ENCODE assay signal across 7 cellular contexts in the genomic region with DNA sequence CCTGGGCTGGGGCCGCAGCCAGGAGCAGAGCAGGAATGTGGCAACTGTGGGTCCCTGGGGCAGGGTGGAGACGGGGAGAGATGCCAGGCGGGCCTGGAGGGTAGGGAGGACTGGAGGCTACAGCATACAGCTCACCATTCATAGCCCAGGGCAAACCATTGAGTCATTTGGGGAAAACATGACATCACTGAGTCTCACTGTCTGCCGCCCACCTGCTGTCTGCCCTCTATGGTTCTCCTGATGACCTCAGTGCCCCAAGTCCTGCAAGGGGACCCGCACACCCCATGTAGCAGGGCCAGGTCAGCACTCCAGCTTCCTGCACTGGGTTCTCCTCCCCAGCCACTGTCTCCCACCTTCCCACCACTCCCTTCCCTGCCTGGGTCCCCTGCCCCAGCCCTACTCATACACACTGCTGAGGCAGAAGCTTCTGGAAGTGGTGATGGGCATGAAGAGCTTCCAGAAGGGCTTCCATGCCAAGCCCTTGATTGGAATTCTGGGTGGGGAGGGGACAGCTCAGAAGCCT. TPM values are rescaled to one million over a fixed set of nuclear protein-coding genes. Genes with fewer than 3 reads are reported as not detected.
DNase-seq lines count a peak whose midpoint lies in the region; ATAC-seq lines count a peak whose summit lies in the region.

No MANE protein-coding gene starts in this region.

- peaks cover 60% of the 10 kb centered on the region for H3F3A ChIP-seq in GM23248 (ENCODE audit: insufficient read depth)

- in situ Hi-C loops in GM23248 (cut with MboI) = no loop called here

- H3K27me3 ChIP-seq in GM23248 (replicated peaks; ENCODE audit: insufficient read depth) = no peaks in the 10 kb centered on the region
- no peaks in the 10 kb centered on the region for H3K27me3 ChIP-seq in effector memory CD4-positive, alpha-beta T cell (replicated peaks; ENCODE audit: control insufficient read depth, insufficient read depth, low read length, poor library complexity, severe bottlenecking)

- peak overlapping the region; percentile 90 for H3K27ac ChIP-seq in GM23248
- no peak overlapping the region for H3K27ac ChIP-seq in effector memory CD4-positive, alpha-beta T cell (ENCODE audit: insufficient read depth, low read length, poor library complexity, severe bottlenecking)

- H3K4me3 ChIP-seq in GM23248 = peak overlapping the region; percentile 31; the same call in 1 of the 2 replicates
- H3K4me3 ChIP-seq in effector memory CD4-positive, alpha-beta T cell (ENCODE audit: insufficient read depth, low read depth, low read length, poor library complexity, severe bottlenecking) = no peak overlapping the region

- peaks cover 80% of the 10 kb centered on the region for H3K79me2 ChIP-seq in GM23248 (ENCODE audit: insufficient read depth)

- DNase-seq in GM23248 = peak; percentile 96
- DNase-seq in RKO (ENCODE audit: low spot score) = peak; percentile 66
- peak; percentile 69 for DNase-seq in stimulated activated CD4-positive, alpha-beta T cell treated with anti-CD3 and anti-CD28 coated beads, Interleukin-1b, Interleukin-23, amount 100 ng/mL, for 48 hours
- no peak for DNase-seq in mesenteric fat pad (ENCODE audit: low spot score)
- DNase-seq in germinal center (ENCODE audit: low spot score) = no peak
- DNase-seq in effector memory CD4-positive, alpha-beta T cell = no peak

- peak; percentile 26 for ATAC-seq in esophagus mucosa

- H3K36me3 ChIP-seq in GM23248 (ENCODE audit: low read depth) = no peaks in the 10 kb centered on the region
- no peaks in the 10 kb centered on the region for H3K36me3 ChIP-seq in effector memory CD4-positive, alpha-beta T cell (ENCODE audit: control insufficient read depth, insufficient read depth, low read length)

- H3K9ac ChIP-seq in GM23248 = peak overlapping the region; percentile 61

- no peak overlapping the region for H2AFZ ChIP-seq in GM23248

- whole genome bisulfite sequencing in GM23248 (ENCODE audit: low coverage in 1 of 2, low lambda C conversion rate in 2 of 2, missing lambda C conversion rate in 2 of 2), 2 experiments = 5 to 10% methylated on average over 5 of the region's 5 CpGs

- H3K4me1 ChIP-seq in GM23248 (ENCODE audit: insufficient read depth) = peaks cover 72% of the 10 kb centered on the region
- no peaks in the 10 kb centered on the region for H3K4me1 ChIP-seq in effector memory CD4-positive, alpha-beta T cell (ENCODE audit: control insufficient read depth, insufficient read depth, low read length, poor library complexity, severe bottlenecking)

- H4K20me1 ChIP-seq in GM23248 (ENCODE audit: insufficient read depth) = no peaks in the 10 kb centered on the region

- H3K9me2 ChIP-seq in GM23248 (ENCODE audit: insufficient read depth) = no peaks in the 10 kb centered on the region

- peak overlapping the region; percentile 69 for H3K4me2 ChIP-seq in GM23248 (ENCODE audit: unreplicated experiment)

- no peaks in the 10 kb centered on the region for H3K9me3 ChIP-seq in GM23248 (ENCODE audit: low read depth)
- no peaks in the 10 kb centered on the region for H3K9me3 ChIP-seq in effector memory CD4-positive, alpha-beta T cell (ENCODE audit: control insufficient read depth, low read length)

RNA-seq across cellular contexts. Expression of gene CHST3, which starts 10.4 kb away (rescaled TPM):
- 42.2 and 43.3 TPM in 2 replicates for total RNA-seq in GM23248 (2014; rRNA removed; shearing (Covaris generic))
- polyA plus RNA-seq in GM23248 (2016; fragmentation: Nextera tagmentation; extraction: Ambion mirVana) = 10.4 and 10.7 TPM in 2 replicates
- total RNA-seq in esophagus mucosa (9.0 TPM), mesenteric fat pad (80.3 TPM)

Comparison
In these comparisons a context has a peak if more than half of its experiments do, and no peak if none do; other contexts are left out.
1. DNase-seq: peak in GM23248 (single experiment), RKO (single experiment) and stimulated activated CD4-positive, alpha-beta T cell treated with anti-CD3 and anti-CD28 coated beads, Interleukin-1b, Interleukin-23, amount 100 ng/mL, for 48 hours (single experiment); none in mesenteric fat pad (single experiment), germinal center (single experiment) and effector memory CD4-positive, alpha-beta T cell (0 of 3).